In genomic region chr4:48108309-48109073, GRCh38 we compare ENCODE assay signal across 22 cellular contexts. TPM values are rescaled to one million over a fixed set of nuclear protein-coding genes. Genes with fewer than 3 reads are reported as not detected.
A peak's percentile ranks its signal among the peaks of the same experiment; 100 is the strongest.
DNase-seq lines count a peak whose midpoint lies in the region; ATAC-seq and TF ChIP-seq lines count a peak whose summit lies in the region.
"Had no signal": no experiment of that assay in that cellular context is flagged by ENCODE, and none has a peak within 500 bp of the region (broad histone marks: within the 10 kb centered on the region; RNA-seq: fewer than 3 reads in every experiment).

No MANE protein-coding gene starts in this region.

- TF ChIP-seq CTCF in foreskin keratinocyte (conservative IDR thresholded peaks at IDR 0.05) = no peak
- TF ChIP-seq CTCF in liver (IDR thresholded peaks at IDR 0.05; ENCODE audit: low read depth, low read length, missing input control) = no peak
- no peak for TF ChIP-seq CTCF in psoas muscle (IDR thresholded peaks at IDR 0.05)

- 43% methylated on average over 2 of the region's 2 CpGs for WGBS in liver
- 97 to 100% (median 98%) methylated on average over 2 of the region's 2 CpGs for WGBS in psoas muscle, 3 donors

- no peaks in the 10 kb centered on the region for H3K27me3 Mint-ChIP-seq in T-helper 2 cell treated with Interferon-gamma antibody and Interleukin-4, amounts not matched to agents 5 μg/mL and 100 μg/mL, for 36 hours (ENCODE audit: low read depth)
- H3K27me3 Mint-ChIP-seq: B cell had no signal

- peak; percentile 12 for ATAC-seq in foreskin keratinocyte
- no peak for ATAC-seq in psoas muscle

- intact Hi-C loops in psoas muscle (cut with DNase I) (no loop called here), cardiac septum (cut with DNase I) (no loop called here)

- no peaks in the 10 kb centered on the region for H3K27me3 ChIP-seq in foreskin keratinocyte
- no peaks in the 10 kb centered on the region for H3K27me3 ChIP-seq in liver (ENCODE audit: control insufficient read depth in 4 of 4, insufficient read depth in 4 of 4, low read length in 3 of 4)
- H3K27me3 ChIP-seq in psoas muscle (ENCODE audit: insufficient read depth in 3 of 3, low read length in 2 of 3) = no peaks in the 10 kb centered on the region

- H3K27ac ChIP-seq in foreskin keratinocyte (no peak overlapping the region), liver (ENCODE audit: low read depth in 1 of 2, low read length in 2 of 2) (peak overlapping the region in 1 of 2 donors; percentile 11), psoas muscle (no peak overlapping the region)
- H3K27ac ChIP-seq: HL-60, KMS-11 had no signal

- no peaks in the 10 kb centered on the region for H3K9me3 Mint-ChIP-seq in T-helper 2 cell treated with Interferon-gamma antibody and Interleukin-4, amounts not matched to agents 5 μg/mL and 100 μg/mL, for 36 hours
- H3K9me3 Mint-ChIP-seq: CD14-positive monocyte, GM23338 had no signal

- peaks cover 22% of the 10 kb centered on the region for H3K4me1 ChIP-seq in foreskin keratinocyte
- peaks cover 0 to 14% (median 9%) of the 10 kb centered on the region in 4 donors for H3K4me1 ChIP-seq in liver (ENCODE audit: control insufficient read depth in 4 of 4, insufficient read depth in 4 of 4, low read length in 3 of 4)
- no peaks in the 10 kb centered on the region for H3K4me1 ChIP-seq in psoas muscle

- no peak overlapping the region for H3K4me3 Mint-ChIP-seq in T-helper 2 cell treated with Interferon-gamma antibody and Interleukin-4, amounts not matched to agents 5 μg/mL and 100 μg/mL, for 36 hours
- H3K4me3 Mint-ChIP-seq: B cell, CD14-positive monocyte, GM23338 had no signal

- no peaks in the 10 kb centered on the region for H3K36me3 ChIP-seq in liver (ENCODE audit: control insufficient read depth in 4 of 4, insufficient read depth in 3 of 4, low read depth in 1 of 4, low read length in 3 of 4)
- no peaks in the 10 kb centered on the region for H3K36me3 ChIP-seq in psoas muscle (ENCODE audit: insufficient read depth in 1 of 2, low read depth in 1 of 2)
- H3K36me3 ChIP-seq: HAP-1 had no signal

- H3K27ac Mint-ChIP-seq in T-helper 2 cell treated with Interferon-gamma antibody and Interleukin-4, amounts not matched to agents 5 μg/mL and 100 μg/mL, for 36 hours = no peak overlapping the region
- H3K27ac Mint-ChIP-seq: B cell, CD14-positive monocyte, GM23338 had no signal

- H3K9ac ChIP-seq in liver (ENCODE audit: low read depth in 1 of 2, low read length in 2 of 2) = no peak overlapping the region
- H3K9ac ChIP-seq: KMS-11 had no signal

- TF ChIP-seq RAD21 in liver (IDR thresholded peaks at IDR 0.05) = no peak

- no peaks in the 10 kb centered on the region for H3K9me3 ChIP-seq in liver (ENCODE audit: control insufficient read depth in 4 of 4, low read length in 3 of 4)
- H3K9me3 ChIP-seq in psoas muscle = no peaks in the 10 kb centered on the region
- H3K9me3 ChIP-seq: HAP-1 had no signal

- H3K4me3 ChIP-seq in liver (ENCODE audit: low read depth in 1 of 3, low read length in 3 of 3) (no peak overlapping the region), psoas muscle (no peak overlapping the region)
- H3K4me3 ChIP-seq: GM23338, HAP-1 had no signal

- peaks cover 5% of the 10 kb centered on the region for H3K36me3 Mint-ChIP-seq in T-helper 2 cell treated with Interferon-gamma antibody and Interleukin-4, amounts not matched to agents 5 μg/mL and 100 μg/mL, for 36 hours (ENCODE audit: low read depth)
- H3K36me3 Mint-ChIP-seq: CD14-positive monocyte had no signal

- in situ Hi-C loops in ACHN (cut with HindIII; ENCODE audit: low pct_ligation_motif_present, low pct_unique_long_range_greater_than_20kb, low sequenced_read_pairs) = no loop called here

- DNase-seq in ACHN (peak; percentile 22), HT-29 (ENCODE audit: low spot score) (peak; percentile 25), foreskin keratinocyte (no peak), psoas muscle (no peak), RPMI8226 (no peak), cardiac septum (ENCODE audit: low spot score) (no peak)
- DNase-seq in T-helper 2 cell treated with Interferon-gamma antibody and Interleukin-4, amounts not matched to agents 5 μg/mL and 100 μg/mL, for 36 hours (ENCODE audit: low spot score) = no peak
- DNase-seq: IMR-90, NCI-H1092 treated with DMSO at 0.1 percent for 48 hours, NCI-H1436 treated with DMSO at 0.1 percent for 48 hours, NCI-H2029, NCI-H524 treated with DMSO at 0.1 percent for 48 hours, NCI-H82 had no signal

- peaks cover 14% of the 10 kb centered on the region for H3K4me1 Mint-ChIP-seq in T-helper 2 cell treated with Interferon-gamma antibody and Interleukin-4, amounts not matched to agents 5 μg/mL and 100 μg/mL, for 36 hours (ENCODE audit: low read depth)
- H3K4me1 Mint-ChIP-seq: B cell, CD14-positive monocyte had no signal

TF ChIP-seq in liver, 16 proteins besides CTCF, POLR2A, EP300 and RAD21:
- peak; percentile 70 to 76 for TF ChIP-seq JUND (IDR thresholded peaks at IDR 0.05)
- TF ChIP-seq RXRA (IDR thresholded peaks at IDR 0.05) = no peak
- peak; percentile 28 for TF ChIP-seq YY1 (IDR thresholded peaks at IDR 0.05)
- TF ChIP-seq ZBTB33 (IDR thresholded peaks at IDR 0.05) = peak; percentile 22
- TF ChIP-seq FOXA2 (IDR thresholded peaks at IDR 0.05) = peak; percentile 48
- TF ChIP-seq, protein P1, sequence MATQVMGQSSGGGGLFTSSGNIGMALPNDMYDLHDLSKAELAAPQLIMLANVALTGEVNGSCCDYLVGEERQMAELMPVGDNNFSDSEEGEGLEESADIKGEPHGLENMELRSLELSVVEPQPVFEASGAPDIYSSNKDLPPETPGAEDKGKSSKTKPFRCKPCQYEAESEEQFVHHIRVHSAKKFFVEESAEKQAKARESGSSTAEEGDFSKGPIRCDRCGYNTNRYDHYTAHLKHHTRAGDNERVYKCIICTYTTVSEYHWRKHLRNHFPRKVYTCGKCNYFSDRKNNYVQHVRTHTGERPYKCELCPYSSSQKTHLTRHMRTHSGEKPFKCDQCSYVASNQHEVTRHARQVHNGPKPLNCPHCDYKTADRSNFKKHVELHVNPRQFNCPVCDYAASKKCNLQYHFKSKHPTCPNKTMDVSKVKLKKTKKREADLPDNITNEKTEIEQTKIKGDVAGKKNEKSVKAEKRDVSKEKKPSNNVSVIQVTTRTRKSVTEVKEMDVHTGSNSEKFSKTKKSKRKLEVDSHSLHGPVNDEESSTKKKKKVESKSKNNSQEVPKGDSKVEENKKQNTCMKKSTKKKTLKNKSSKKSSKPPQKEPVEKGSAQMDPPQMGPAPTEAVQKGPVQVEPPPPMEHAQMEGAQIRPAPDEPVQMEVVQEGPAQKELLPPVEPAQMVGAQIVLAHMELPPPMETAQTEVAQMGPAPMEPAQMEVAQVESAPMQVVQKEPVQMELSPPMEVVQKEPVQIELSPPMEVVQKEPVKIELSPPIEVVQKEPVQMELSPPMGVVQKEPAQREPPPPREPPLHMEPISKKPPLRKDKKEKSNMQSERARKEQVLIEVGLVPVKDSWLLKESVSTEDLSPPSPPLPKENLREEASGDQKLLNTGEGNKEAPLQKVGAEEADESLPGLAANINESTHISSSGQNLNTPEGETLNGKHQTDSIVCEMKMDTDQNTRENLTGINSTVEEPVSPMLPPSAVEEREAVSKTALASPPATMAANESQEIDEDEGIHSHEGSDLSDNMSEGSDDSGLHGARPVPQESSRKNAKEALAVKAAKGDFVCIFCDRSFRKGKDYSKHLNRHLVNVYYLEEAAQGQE (IDR thresholded peaks at IDR 0.05) = no peak
- no peak for TF ChIP-seq TAF1 (conservative IDR thresholded peaks at IDR 0.05)
- TF ChIP-seq SP1 (IDR thresholded peaks at IDR 0.05) = peak; percentile 62
- TF ChIP-seq HNF4A (conservative IDR thresholded peaks at IDR 0.05) = peak; percentile 25 to 26
- no peak for TF ChIP-seq HNF4G (IDR thresholded peaks at IDR 0.05)
- TF ChIP-seq, protein P2, sequence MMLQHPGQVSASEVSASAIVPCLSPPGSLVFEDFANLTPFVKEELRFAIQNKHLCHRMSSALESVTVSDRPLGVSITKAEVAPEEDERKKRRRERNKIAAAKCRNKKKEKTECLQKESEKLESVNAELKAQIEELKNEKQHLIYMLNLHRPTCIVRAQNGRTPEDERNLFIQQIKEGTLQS (IDR thresholded peaks at IDR 0.05) = peak; percentile 30
- no peak for TF ChIP-seq MAX (IDR thresholded peaks at IDR 0.05)

RNA-seq across cellular contexts. Expression of gene TXK, which starts 25.6 kb away (rescaled TPM):
- 0.89 and 1.7 TPM in 2 replicates for total RNA-seq in HT-29 (2014; rRNA removed; shearing (Covaris generic))
- not detected in 2 replicates for total RNA-seq in foreskin keratinocyte
- polyA plus RNA-seq in foreskin keratinocyte = not detected in 2 replicates
- 1 to 10 TPM; 1.2 to 4.9 TPM for total RNA-seq in liver
- polyA plus RNA-seq in liver = 1 to 10 TPM in 1 of 2 donors, under 1 TPM in 1; 0.43 to 1.5 TPM
- under 1 TPM in 3 of 4 donors, not detected in 1; 0.26 to 0.52 (median 0.44) TPM for total RNA-seq in psoas muscle
- under 1 TPM; 0.07 to 0.17 (median 0.10) TPM for polyA plus RNA-seq in psoas muscle
- 1.2 TPM for total RNA-seq in cardiac septum
- total RNA-seq: A172, IMR-90, SK-MEL-5 had no signal
- polyA plus RNA-seq: IMR-90 had no signal

Comparison
In these comparisons a context has a peak if more than half of its experiments do, and no peak if none do; other contexts are left out.
1. DNase-seq: peak in ACHN (single experiment) and HT-29 (single experiment); none in foreskin keratinocyte (0 of 2), psoas muscle (0 of 2), T-helper 2 cell treated with Interferon-gamma antibody and Interleukin-4, amounts not matched to agents 5 μg/mL and 100 μg/mL, for 36 hours (single experiment), RPMI8226 (single experiment) and cardiac septum (single experiment).